Comparison of ENCODE assay signal across 9 cellular contexts in genomic region chr20:14717124-14718004, GRCh38.
DNase-seq lines count a peak whose midpoint lies in the region; ATAC-seq, FAIRE-seq and TF ChIP-seq lines count a peak whose summit lies in the region.
"Had no signal": no experiment of that assay in that cellular context is flagged by ENCODE, and none has a peak within 500 bp of the region (broad histone marks: within the 10 kb centered on the region; RNA-seq: fewer than 3 reads in every experiment).

No MANE protein-coding gene starts in this region.

- H3K27ac Mint-ChIP-seq in activated naive CD8-positive, alpha-beta T cell treated with anti-CD3 and anti-CD28 coated beads, Interleukin-2, amount 50 U/mL, for 24 hours, result no peak overlapping the region

- no peaks in the 10 kb centered on the region for H3K4me1 Mint-ChIP-seq in activated naive CD8-positive, alpha-beta T cell treated with anti-CD3 and anti-CD28 coated beads, Interleukin-2, amount 50 U/mL, for 24 hours

- DNase-seq in activated naive CD8-positive, alpha-beta T cell treated with anti-CD3 and anti-CD28 coated beads, Interleukin-2, amount 50 U/mL, for 24 hours, result no peak
- DNase-seq in GDM1 (lab: John Stamatoyannopoulos, UW) (no peak), COR-L47 (lab: John Stamatoyannopoulos, UW) (no peak), activated gamma-delta T cell (lab: John Stamatoyannopoulos, UW) (no peak)
- DNase-seq: nucleus accumbens had no signal

- peak; percentile 21 for FAIRE-seq in A204.1 (lab: Jason Lieb, UNC)

- ATAC-seq in GM19438 (IDR thresholded peaks at IDR 0.05; ENCODE audit: low read depth, unreplicated experiment), result peak; percentile 82
- ATAC-seq in HG03060 (IDR thresholded peaks at IDR 0.05; ENCODE audit: low read depth, unreplicated experiment), result peak; percentile 72
- no peak for ATAC-seq in activated naive CD8-positive, alpha-beta T cell treated with anti-CD3 and anti-CD28 coated beads, Interleukin-2, amount 50 U/mL, for 24 hours

- H3K27me3 Mint-ChIP-seq in activated naive CD8-positive, alpha-beta T cell treated with anti-CD3 and anti-CD28 coated beads, Interleukin-2, amount 50 U/mL, for 24 hours, result no peaks in the 10 kb centered on the region

- H3K27ac ChIP-seq in VCaP, result peak overlapping the region; percentile 57

- no peaks in the 10 kb centered on the region for H3K36me3 Mint-ChIP-seq in activated naive CD8-positive, alpha-beta T cell treated with anti-CD3 and anti-CD28 coated beads, Interleukin-2, amount 50 U/mL, for 24 hours (ENCODE audit: low read depth)

- TF ChIP-seq CTCF in VCaP (conservative IDR thresholded peaks at IDR 0.05), result no peak

- no peak overlapping the region for H3K4me3 Mint-ChIP-seq in activated naive CD8-positive, alpha-beta T cell treated with anti-CD3 and anti-CD28 coated beads, Interleukin-2, amount 50 U/mL, for 24 hours

- H3K9me3 Mint-ChIP-seq in activated naive CD8-positive, alpha-beta T cell treated with anti-CD3 and anti-CD28 coated beads, Interleukin-2, amount 50 U/mL, for 24 hours, result peaks cover 10% of the 10 kb centered on the region
